ENCODE assay signal across 38 cellular contexts in genomic region chr16:16166085-16166484, GRCh38. TPM values are rescaled to one million over a fixed set of nuclear protein-coding genes. Genes with fewer than 3 reads are reported as not detected.
"Had no signal": no experiment of that assay in that cellular context is flagged by ENCODE, and none has a peak within 500 bp of the region (broad histone marks: within the 10 kb centered on the region; RNA-seq: fewer than 3 reads in every experiment).

No MANE protein-coding gene starts in this region.

- H3K4me1 Mint-ChIP-seq: activated CD4-positive, alpha-beta memory T cell treated with anti-CD3 and anti-CD28 coated beads, Interleukin-2, amount 10 ng/mL, durations not matched to agents 7 days and 5 days; activated CD4-positive, alpha-beta T cell treated with anti-CD3 and anti-CD28 coated beads, Interleukin-2, amount 10 ng/mL, durations not matched to agents 7 days and 5 days; activated CD8-positive, alpha-beta memory T cell treated with anti-CD3 and anti-CD28 coated beads, Interleukin-2, amount 10 ng/mL, durations not matched to agents 7 days and 5 days; activated naive CD4-positive, alpha-beta T cell treated with anti-CD3 and anti-CD28 coated beads, Interleukin-2, amount 10 ng/mL, durations not matched to agents 7 days and 5 days; activated naive CD4-positive, alpha-beta T cell treated with anti-CD3 and anti-CD28 coated beads, Interleukin-2, amount 50 U/mL, for 24 hours; activated naive CD8-positive, alpha-beta T cell treated with anti-CD3 and anti-CD28 coated beads, Interleukin-2, amount 10 ng/mL, durations not matched to agents 7 days and 5 days; activated naive CD8-positive, alpha-beta T cell treated with anti-CD3 and anti-CD28 coated beads, Interleukin-2, amount 50 U/mL, for 24 hours; brain; central memory CD8-positive, alpha-beta T cell; T-cell; T-helper 17 cell had no signal

- H3K36me3 ChIP-seq: ascending aorta, cardiac muscle cell had no signal

- H3K9me3 Mint-ChIP-seq: activated CD4-positive, alpha-beta memory T cell treated with anti-CD3 and anti-CD28 coated beads, Interleukin-2, amount 10 ng/mL, durations not matched to agents 7 days and 5 days; activated CD4-positive, alpha-beta T cell treated with anti-CD3 and anti-CD28 coated beads, Interleukin-2, amount 10 ng/mL, durations not matched to agents 7 days and 5 days; activated naive CD4-positive, alpha-beta T cell treated with anti-CD3 and anti-CD28 coated beads, Interleukin-2, amount 10 ng/mL, durations not matched to agents 7 days and 5 days; activated naive CD4-positive, alpha-beta T cell treated with anti-CD3 and anti-CD28 coated beads, Interleukin-2, amount 50 U/mL, for 24 hours; activated naive CD8-positive, alpha-beta T cell treated with anti-CD3 and anti-CD28 coated beads, Interleukin-2, amount 50 U/mL, for 24 hours; activated T-cell treated with anti-CD3 and anti-CD28 coated beads, Interleukin-2, amount 50 U/mL, for 24 hours; activated T-helper 2 cell treated with anti-CD3 and anti-CD28 coated beads, Interferon-gamma antibody, Interleukin-2, Interleukin-4, amounts not matched to agents 10 μg/mL and 5 μg/mL and 100 μg/mL, durations not matched to agents 14 hours and 24 hours and 36 hours; central memory CD8-positive, alpha-beta T cell had no signal

- DNase-seq: activated CD4-positive, alpha-beta memory T cell treated with anti-CD3 and anti-CD28 coated beads, Interleukin-2, amount 10 ng/mL, durations not matched to agents 7 days and 5 days; activated CD4-positive, alpha-beta T cell treated with anti-CD3 and anti-CD28 coated beads for 1 hour; activated CD4-positive, alpha-beta T cell treated with anti-CD3 and anti-CD28 coated beads for 36 hours; activated CD4-positive, alpha-beta T cell treated with anti-CD3 and anti-CD28 coated beads for 48 hours; activated CD4-positive, alpha-beta T cell treated with anti-CD3 and anti-CD28 coated beads, Interleukin-2, amount 10 ng/mL, durations not matched to agents 7 days and 5 days; activated CD4-positive, alpha-beta T cell treated with anti-CD3 and anti-CD28 coated beads, Interleukin-2, amount 50 U/mL, for 48 hours; activated CD4-positive, CD25-positive, alpha-beta regulatory T cell; activated CD8-positive, alpha-beta memory T cell treated with anti-CD3 and anti-CD28 coated beads for 24 hours; activated CD8-positive, alpha-beta memory T cell treated with anti-CD3 and anti-CD28 coated beads, Interleukin-2, amount 10 ng/mL, durations not matched to agents 7 days and 5 days; activated CD8-positive, alpha-beta memory T cell treated with anti-CD3 and anti-CD28 coated beads, Interleukin-2, amount 50 U/mL, for 48 hours; activated CD8-positive, alpha-beta T cell treated with anti-CD3 and anti-CD28 coated beads, Interleukin-2, amount 10 ng/mL, durations not matched to agents 7 days and 5 days; activated effector memory CD4-positive, alpha-beta T cell treated with Interleukin-2 at 50 U/mL for 16 hours; activated gamma-delta T cell; activated naive CD4-positive, alpha-beta T cell treated with anti-CD3 and anti-CD28 coated beads, Interleukin-2, amount 10 ng/mL, durations not matched to agents 7 days and 5 days; activated naive CD4-positive, alpha-beta T cell treated with Interleukin-2 at 50 U/mL for 16 hours; activated naive CD8-positive, alpha-beta T cell treated with anti-CD3 and anti-CD28 coated beads, Interleukin-2, amount 10 ng/mL, durations not matched to agents 7 days and 5 days; activated naive CD8-positive, alpha-beta T cell treated with anti-CD3 and anti-CD28 coated beads, Interleukin-2, amount 50 U/mL, for 24 hours; activated T-cell treated with anti-CD3 and anti-CD28 coated beads, Interleukin-2, amount 50 U/mL, for 24 hours; activated T-cell treated with anti-CD3 and anti-CD28 coated beads, Interleukin-2, amount 50 U/mL, for 48 hours; amygdala; anterior cingulate cortex; caudate nucleus; cerebellar nuclear complex; T-cell; T-helper 17 cell; T1000 had no signal

- H3K27ac Mint-ChIP-seq: activated CD4-positive, alpha-beta memory T cell treated with anti-CD3 and anti-CD28 coated beads, Interleukin-2, amount 10 ng/mL, durations not matched to agents 7 days and 5 days; activated CD4-positive, alpha-beta T cell treated with anti-CD3 and anti-CD28 coated beads for 36 hours; activated CD4-positive, alpha-beta T cell treated with anti-CD3 and anti-CD28 coated beads, Interleukin-2, amount 10 ng/mL, durations not matched to agents 7 days and 5 days; activated CD8-positive, alpha-beta memory T cell treated with anti-CD3 and anti-CD28 coated beads, Interleukin-2, amount 10 ng/mL, durations not matched to agents 7 days and 5 days; activated CD8-positive, alpha-beta T cell treated with anti-CD3 and anti-CD28 coated beads, Interleukin-2, amount 10 ng/mL, durations not matched to agents 7 days and 5 days; activated naive CD4-positive, alpha-beta T cell treated with anti-CD3 and anti-CD28 coated beads, Interleukin-2, amount 10 ng/mL, durations not matched to agents 7 days and 5 days; activated naive CD4-positive, alpha-beta T cell treated with anti-CD3 and anti-CD28 coated beads, Interleukin-2, amount 50 U/mL, for 24 hours; activated naive CD8-positive, alpha-beta T cell; activated naive CD8-positive, alpha-beta T cell treated with anti-CD3 and anti-CD28 coated beads, Interleukin-2, amount 10 ng/mL, durations not matched to agents 7 days and 5 days; activated naive CD8-positive, alpha-beta T cell treated with anti-CD3 and anti-CD28 coated beads, Interleukin-2, amount 50 U/mL, for 24 hours; activated T-cell treated with anti-CD3 and anti-CD28 coated beads, Interleukin-2, amount 50 U/mL, for 24 hours; activated T-helper 2 cell treated with anti-CD3 and anti-CD28 coated beads, Interferon-gamma antibody, Interleukin-2, Interleukin-4, amounts not matched to agents 10 μg/mL and 5 μg/mL and 100 μg/mL, durations not matched to agents 14 hours and 24 hours and 36 hours; brain; T-cell; T-helper 17 cell had no signal

- H3K27ac ChIP-seq: ascending aorta, cardiac muscle cell, VCaP had no signal

- H3K4me1 ChIP-seq: ascending aorta had no signal

- H3K27me3 ChIP-seq: ascending aorta, cardiac muscle cell had no signal

- FAIRE-seq: bronchial epithelial cell, TTC549 had no signal

- H3K4me3 ChIP-seq: ascending aorta, cardiac muscle cell had no signal

- H3K36me3 Mint-ChIP-seq: activated CD8-positive, alpha-beta memory T cell treated with anti-CD3 and anti-CD28 coated beads, Interleukin-2, amount 10 ng/mL, durations not matched to agents 7 days and 5 days; activated naive CD4-positive, alpha-beta T cell treated with anti-CD3 and anti-CD28 coated beads, Interleukin-2, amount 10 ng/mL, durations not matched to agents 7 days and 5 days; activated naive CD4-positive, alpha-beta T cell treated with anti-CD3 and anti-CD28 coated beads, Interleukin-2, amount 50 U/mL, for 24 hours; activated naive CD8-positive, alpha-beta T cell; activated naive CD8-positive, alpha-beta T cell treated with anti-CD3 and anti-CD28 coated beads, Interleukin-2, amount 10 ng/mL, durations not matched to agents 7 days and 5 days; T-cell had no signal

- ATAC-seq: activated CD4-positive, alpha-beta T cell treated with anti-CD3 and anti-CD28 coated beads for 36 hours; activated CD4-positive, CD25-positive, alpha-beta regulatory T cell treated with anti-CD3 and anti-CD28 coated beads, Interleukin-2, amount 50 U/mL, for 24 hours; activated CD8-positive, alpha-beta memory T cell treated with anti-CD3 and anti-CD28 coated beads, Interleukin-2, amount 10 ng/mL, durations not matched to agents 7 days and 5 days; activated CD8-positive, alpha-beta T cell treated with anti-CD3 and anti-CD28 coated beads, Interleukin-2, amount 10 ng/mL, durations not matched to agents 7 days and 5 days; activated naive CD8-positive, alpha-beta T cell treated with anti-CD3 and anti-CD28 coated beads, Interleukin-2, amount 50 U/mL, for 24 hours; T-cell; T-helper 17 cell had no signal

- H3K4me3 Mint-ChIP-seq: activated CD4-positive, alpha-beta memory T cell treated with anti-CD3 and anti-CD28 coated beads, Interleukin-2, amount 10 ng/mL, durations not matched to agents 7 days and 5 days; activated CD4-positive, alpha-beta T cell treated with anti-CD3 and anti-CD28 coated beads for 36 hours; activated CD4-positive, alpha-beta T cell treated with anti-CD3 and anti-CD28 coated beads, Interleukin-2, amount 10 ng/mL, durations not matched to agents 7 days and 5 days; activated CD8-positive, alpha-beta memory T cell treated with anti-CD3 and anti-CD28 coated beads, Interleukin-2, amount 10 ng/mL, durations not matched to agents 7 days and 5 days; activated CD8-positive, alpha-beta T cell treated with anti-CD3 and anti-CD28 coated beads, Interleukin-2, amount 10 ng/mL, durations not matched to agents 7 days and 5 days; activated naive CD4-positive, alpha-beta T cell treated with anti-CD3 and anti-CD28 coated beads, Interleukin-2, amount 10 ng/mL, durations not matched to agents 7 days and 5 days; activated naive CD4-positive, alpha-beta T cell treated with anti-CD3 and anti-CD28 coated beads, Interleukin-2, amount 50 U/mL, for 24 hours; activated naive CD8-positive, alpha-beta T cell; activated naive CD8-positive, alpha-beta T cell treated with anti-CD3 and anti-CD28 coated beads, Interleukin-2, amount 10 ng/mL, durations not matched to agents 7 days and 5 days; activated naive CD8-positive, alpha-beta T cell treated with anti-CD3 and anti-CD28 coated beads, Interleukin-2, amount 50 U/mL, for 24 hours; activated T-cell treated with anti-CD3 and anti-CD28 coated beads, Interleukin-2, amount 50 U/mL, for 24 hours; brain; central memory CD8-positive, alpha-beta T cell; T-cell; T-helper 17 cell had no signal

- H3K9me3 ChIP-seq: ascending aorta had no signal

RNA-seq across cellular contexts. Expression of gene ABCC6, which starts 57.2 kb away (rescaled TPM):
- total RNA-seq: activated CD4-positive, alpha-beta T cell treated with anti-CD3 and anti-CD28 coated beads, Interleukin-2, amount 10 ng/mL, durations not matched to agents 7 days and 5 days; activated CD8-positive, alpha-beta T cell treated with anti-CD3 and anti-CD28 coated beads, Interleukin-2, amount 10 ng/mL, durations not matched to agents 7 days and 5 days; activated naive CD8-positive, alpha-beta T cell treated with anti-CD3 and anti-CD28 coated beads, Interleukin-2, amount 10 ng/mL, durations not matched to agents 7 days and 5 days; activated T-helper 2 cell treated with anti-CD3 and anti-CD28 coated beads, Interferon-gamma antibody, Interleukin-2, Interleukin-4, amounts not matched to agents 10 μg/mL and 5 μg/mL and 100 μg/mL, durations not matched to agents 14 hours and 24 hours and 36 hours; bronchial epithelial cell; T-helper 17 cell; T-helper 2 cell treated with Interferon-gamma antibody and Interleukin-4, amounts not matched to agents 100 ng/mL and 5 ng/mL, for 36 hours had no signal
